ENCODE assay signal across 8 cellular contexts in the genomic region with DNA sequence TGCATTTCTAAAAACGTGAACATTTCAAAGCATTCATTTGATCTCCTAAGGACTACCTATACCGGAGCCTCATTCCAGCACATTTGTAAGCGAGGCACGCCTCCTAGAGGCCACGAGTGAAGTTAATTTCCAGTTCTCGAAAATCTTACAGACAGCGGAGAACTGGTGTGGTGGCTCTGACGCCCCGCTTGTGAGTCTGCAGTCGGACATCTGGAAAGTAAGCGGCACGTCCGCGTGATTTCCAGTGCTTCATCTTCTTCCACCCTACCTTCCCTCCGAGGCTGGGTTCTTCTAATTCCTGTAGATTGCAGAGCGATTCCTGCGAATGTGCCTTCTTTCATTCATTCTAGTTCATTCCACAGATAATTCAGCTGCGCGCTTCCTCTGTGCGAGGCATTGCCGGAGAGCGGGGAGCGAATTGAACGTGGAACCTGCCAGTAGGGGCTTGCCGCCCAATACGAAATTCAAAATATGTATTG. TPM values are rescaled to one million over a fixed set of nuclear protein-coding genes. Genes with fewer than 3 reads are reported as not detected.
DNase-seq lines count a peak whose midpoint lies in the region; ATAC-seq and TF ChIP-seq lines count a peak whose summit lies in the region.

No MANE protein-coding gene starts in this region.

- DNase-seq in Caco-2, result peak; percentile 84 to 85
- DNase-seq in HS-5 (ENCODE audit: low read depth), result peak; percentile 89
- DNase-seq in NOMO-1 treated with dmso at 0.1 percent for 144 hours (lab: John Stamatoyannopoulos, UW; ENCODE audit: unreplicated experiment), result peak; percentile 86
- peak; percentile 58 for DNase-seq in activated CD8-positive, alpha-beta memory T cell treated with anti-CD3 and anti-CD28 coated beads, Interleukin-2, amount 50 U/mL, for 24 hours (ENCODE audit: extremely low read depth)
- peak; percentile 93 for DNase-seq in epithelial cell of esophagus (ENCODE audit: low read depth)
- DNase-seq in mucosa of descending colon, result peak; percentile 76 to 88 (median 85)
- peak; percentile 70 for DNase-seq in stimulated activated CD8-positive, alpha-beta memory T cell treated with anti-CD3 and anti-CD28 coated beads, Interleukin-4, amount 100 ng/mL, for 24 hours (ENCODE audit: low read depth)

- peak; percentile 79 for ATAC-seq in GM19468 (IDR thresholded peaks at IDR 0.05; ENCODE audit: extremely low read depth, unreplicated experiment)
- peak; percentile 87 for ATAC-seq in mucosa of descending colon

- intact Hi-C loops in Caco-2 (cut with micrococcal nuclease; ENCODE audit: unreplicated experiment), result loop anchor here (1.0 to 5.0 kb wide), 7 partner anchors 48 to 412 kb away; partner anchors contain the start of genes BAG2, BEND6 and RAB23
- intact Hi-C loops in mucosa of descending colon (cut with DNase I, micrococcal nuclease), result loop anchor here (5.0 to 10.0 kb wide), 4 partner anchors 49 to 414 kb away; partner anchors contain the start of gene BAG2 (in 1 of the 2)

- H3K4me1 ChIP-seq in Caco-2 (peaks cover 14% of the 10 kb centered on the region; the same call in 1 of the 2 replicates), mucosa of descending colon (ENCODE audit: low read depth) (peaks cover 10% of the 10 kb centered on the region)

- peak overlapping the region; percentile 92 for H3K4me3 Mint-ChIP-seq in Caco-2 (ENCODE audit: unreplicated experiment)

- no peaks in the 10 kb centered on the region; the same call in 1 of the 2 replicates for H3K36me3 ChIP-seq in Caco-2 (ENCODE audit: control insufficient read depth, insufficient read depth, low read length)
- H3K36me3 ChIP-seq in mucosa of descending colon (ENCODE audit: low read depth), result no peaks in the 10 kb centered on the region

- H3K9me3 ChIP-seq in Caco-2 (no peaks in the 10 kb centered on the region), mucosa of descending colon (no peaks in the 10 kb centered on the region)

- TF ChIP-seq CTCF in Caco-2 (IDR thresholded peaks at IDR 0.05; ENCODE audit: insufficient read depth in 1 of 2, low read depth in 1 of 2, low read length in 1 of 2, severe bottlenecking in 1 of 2, unreplicated experiment in 1 of 2) (peak; percentile 82 to 84), epithelial cell of esophagus (IDR thresholded peaks at IDR 0.05; ENCODE audit: insufficient read depth, low read depth, low read length, missing control alignments) (peak; percentile 80), mucosa of descending colon (IDR thresholded peaks at IDR 0.05) (peak; percentile 48)

- POLR2A ChIA-PET in Caco-2 (lab: Charles Lee), result no interaction called here

- peak overlapping the region; percentile 92 for H3K27ac Mint-ChIP-seq in Caco-2 (ENCODE audit: unreplicated experiment)

- H3K9me3 Mint-ChIP-seq in Caco-2 (ENCODE audit: unreplicated experiment), result no peaks in the 10 kb centered on the region

- H3K4me3 ChIP-seq in Caco-2 (ENCODE audit: low read depth, low read length) (peak overlapping the region; percentile 71), epithelial cell of esophagus (ENCODE audit: low read length) (peak overlapping the region; percentile 88), mucosa of descending colon (peak overlapping the region; percentile 13)

- H3K36me3 Mint-ChIP-seq in Caco-2 (ENCODE audit: insufficient read depth, unreplicated experiment), result no peaks in the 10 kb centered on the region

- no peaks in the 10 kb centered on the region for H3K27me3 Mint-ChIP-seq in Caco-2 (ENCODE audit: insufficient read depth, unreplicated experiment)

- BruUV-seq in Caco-2 (replicated peaks; lab: Mats Ljungman, UMichigan), result no TSS peak

- CTCF ChIA-PET in Caco-2 (lab: Charles Lee), result interaction anchor here (0.9 to 1.6 kb wide), 5 partner anchors 49 to 412 kb away, joined by 4 to 10 read pairs (median 8); partner anchors contain the start of gene RAB23

- H3K4me1 Mint-ChIP-seq in Caco-2 (ENCODE audit: low read depth, unreplicated experiment), result peaks cover 24% of the 10 kb centered on the region

- no peaks in the 10 kb centered on the region for H3K27me3 ChIP-seq in Caco-2 (replicated peaks; ENCODE audit: control insufficient read depth, insufficient read depth, low read length)

RNA-seq across cellular contexts. Expression of gene PRIM2, which starts 0.8 kb away (rescaled TPM):
- total RNA-seq in Caco-2 (2022) (24.7 and 25.4 TPM in 2 replicates), mucosa of descending colon (10 to 100 TPM; 11.7 to 16.9 (median 12.7) TPM)

Comparison
In these comparisons a context has a peak if more than half of its experiments do, and no peak if none do; other contexts are left out.
1. Peak in every context shown above with its lines: DNase-seq, ATAC-seq and H3K4me3 ChIP-seq.
2. H3K4me3 ChIP-seq: peak in every context shown above with its lines; median percentile 88 in epithelial cell of esophagus; 71 in Caco-2; 13 in mucosa of descending colon.